ENCODE assay signal across 15 cellular contexts in genomic region chr2:66478729-66479316, GRCh38. TPM values are rescaled to one million over a fixed set of nuclear protein-coding genes. Genes with fewer than 3 reads are reported as not detected.
DNase-seq lines count a peak whose midpoint lies in the region; ATAC-seq and TF ChIP-seq lines count a peak whose summit lies in the region.
"Had no signal": no experiment of that assay in that cellular context is flagged by ENCODE, and none has a peak within 500 bp of the region (broad histone marks: within the 10 kb centered on the region; RNA-seq: fewer than 3 reads in every experiment).

No MANE protein-coding gene starts in this region.

- H3K27me3 ChIP-seq in cardiac muscle cell, result no peaks in the 10 kb centered on the region
- H3K27me3 ChIP-seq in thoracic aorta (replicated peaks; ENCODE audit: insufficient read depth), result no peaks in the 10 kb centered on the region
- H3K27me3 ChIP-seq: dorsolateral prefrontal cortex, esophagus muscularis mucosa had no signal

- peaks cover 56% of the 10 kb centered on the region for H3K4me1 ChIP-seq in cardiac muscle cell (ENCODE audit: low read depth)
- H3K4me1 ChIP-seq in thoracic aorta (ENCODE audit: control insufficient read depth in 1 of 2, low read depth in 2 of 2), result peaks cover 13 to 56% of the 10 kb centered on the region in 2 donors

- H3K4me3 ChIP-seq in cardiac muscle cell (no peak overlapping the region), thoracic aorta (no peak overlapping the region)
- H3K4me3 ChIP-seq: dorsolateral prefrontal cortex, esophagus muscularis mucosa had no signal

- ATAC-seq in thoracic aorta (ENCODE audit: insufficient number of reproducible peaks, low FRiP score, low read depth) (no peak), GM19397 (IDR thresholded peaks at IDR 0.05; ENCODE audit: unreplicated experiment) (no peak), GM19452 (IDR thresholded peaks at IDR 0.05; ENCODE audit: unreplicated experiment) (no peak)
- ATAC-seq: PC-3, SK-N-SH treated with all-trans-retinoic acid at 6 μM for 48 hours had no signal

- H3K36me3 ChIP-seq in cardiac muscle cell (peaks cover 23% of the 10 kb centered on the region), thoracic aorta (peaks cover 4% of the 10 kb centered on the region)

- no peak for TF ChIP-seq CTCF in cardiac muscle cell (IDR thresholded peaks at IDR 0.05; ENCODE audit: low read depth, low read length)
- no peak for TF ChIP-seq CTCF in thoracic aorta (IDR thresholded peaks at IDR 0.05)

- H3K9me3 ChIP-seq in cardiac muscle cell (ENCODE audit: low read depth), result no peaks in the 10 kb centered on the region
- no peaks in the 10 kb centered on the region for H3K9me3 ChIP-seq in thoracic aorta
- H3K9me3 ChIP-seq: esophagus muscularis mucosa had no signal

- H3K27ac ChIP-seq in cardiac muscle cell, result peak overlapping the region; percentile 98
- H3K27ac ChIP-seq in thoracic aorta, result peak overlapping the region; percentile 15 to 59

- DNase-seq in NCI-H748 (lab: John Stamatoyannopoulos, UW; ENCODE audit: unreplicated experiment) (peak; percentile 13), NCI-H748 treated with DMSO at 0.1 percent for 48 hours (lab: John Stamatoyannopoulos, UW) (no peak), NOMO-1 treated with DMSO at 0.1 percent for 48 hours (lab: John Stamatoyannopoulos, UW; ENCODE audit: unreplicated experiment) (peak; percentile 80), cardiac muscle cell (ENCODE audit: low read depth in 1 of 2, low spot score in 1 of 2) (no peak), thoracic aorta (ENCODE audit: low spot score) (no peak), cerebellum (ENCODE audit: low spot score) (no peak)
- DNase-seq: activated B cell treated with CpG ODN at 0.5 μM for 24 hours; CD4-positive, alpha-beta T cell; dorsolateral prefrontal cortex; hypothalamus; PC-3 had no signal

RNA-seq across cellular contexts. Expression of gene MEIS1, which starts 43.9 kb away (rescaled TPM):
- total RNA-seq in cardiac muscle cell, result 92.6 and 115 TPM in 2 replicates
- polyA plus RNA-seq in cardiac muscle cell, result 121 and 149 TPM in 2 replicates
- total RNA-seq in thoracic aorta, result 10 to 100 TPM; 29.4 to 58.4 TPM
- 180 TPM for total RNA-seq in cerebellum
- total RNA-seq: activated B cell treated with CpG ODN at 0.5 μM for 24 hours; CD4-positive, alpha-beta T cell had no signal

Comparison
In these comparisons a context has a peak if more than half of its experiments do, and no peak if none do; other contexts are left out.
1. DNase-seq: peak in NCI-H748 (single experiment) and NOMO-1 treated with DMSO at 0.1 percent for 48 hours (single experiment); none in NCI-H748 treated with DMSO at 0.1 percent for 48 hours (single experiment), cardiac muscle cell (0 of 2), thoracic aorta (single experiment) and cerebellum (single experiment).